ENCODE assay signal across 13 cellular contexts in genomic region chr3:151431940-151432339, GRCh38. TPM values are rescaled to one million over a fixed set of nuclear protein-coding genes. Genes with fewer than 3 reads are reported as not detected.
DNase-seq lines count a peak whose midpoint lies in the region; ATAC-seq and TF ChIP-seq lines count a peak whose summit lies in the region.
"Had no signal": no experiment of that assay in that cellular context is flagged by ENCODE, and none has a peak within 500 bp of the region (broad histone marks: within the 10 kb centered on the region; RNA-seq: fewer than 3 reads in every experiment).

No MANE protein-coding gene starts in this region.

- H2AFZ ChIP-seq in osteoblast (ENCODE audit: low read length) = peak overlapping the region; percentile 25
- H2AFZ ChIP-seq: hepatocyte had no signal

- ATAC-seq in omental fat pad (ENCODE audit: low FRiP score) = no peak
- ATAC-seq in HG03095 (IDR thresholded peaks at IDR 0.05; ENCODE audit: unreplicated experiment) = no peak

- peaks cover 34% of the 10 kb centered on the region for H3K4me1 ChIP-seq in osteoblast (ENCODE audit: insufficient read depth, low read length)

- H3K36me3 ChIP-seq in osteoblast (ENCODE audit: insufficient read depth, low read length) = no peaks in the 10 kb centered on the region

- peak overlapping the region; percentile 0 for H3K4me2 ChIP-seq in osteoblast (ENCODE audit: insufficient read depth, low read length)
- H3K4me2 ChIP-seq: hepatocyte, SK-N-SH had no signal

- H3K9me3 ChIP-seq in osteoblast (ENCODE audit: low read depth, low read length) = no peaks in the 10 kb centered on the region
- H3K9me3 ChIP-seq: SK-N-SH had no signal

- TF ChIP-seq CTCF in epithelial cell of esophagus (IDR thresholded peaks at IDR 0.05; ENCODE audit: insufficient read depth, low read depth, low read length, missing control alignments) (no peak), osteoblast (IDR thresholded peaks at IDR 0.05; ENCODE audit: extremely low read depth, low read depth, low read length) (no peak), omental fat pad (IDR thresholded peaks at IDR 0.05) (no peak)

- H3K4me3 ChIP-seq in epithelial cell of esophagus (ENCODE audit: low read length) (no peak overlapping the region), osteoblast (ENCODE audit: insufficient read depth, low read length) (no peak overlapping the region)
- H3K4me3 ChIP-seq: hepatocyte had no signal

- peak; percentile 85 for DNase-seq in H4 (ENCODE audit: low spot score)
- peak; percentile 84 for DNase-seq in OCI-M1 (lab: John Stamatoyannopoulos, UW)
- peak; percentile 88 for DNase-seq in epithelial cell of esophagus (ENCODE audit: low read depth)
- peak; percentile 68 for DNase-seq in osteoblast (ENCODE audit: insufficient read length, low spot score, missing footprints)
- no peak for DNase-seq in NCI-H524 treated with DMSO at 0.1 percent for 48 hours (lab: John Stamatoyannopoulos, UW)
- no peak for DNase-seq in omental fat pad (ENCODE audit: low spot score)
- DNase-seq: activated CD4-positive, alpha-beta T cell treated with anti-CD3 and anti-CD28 coated beads, Interleukin-2, amount 50 U/mL, for 48 hours; activated naive CD4-positive, alpha-beta T cell treated with anti-CD3 and anti-CD28 coated beads, Interleukin-2, amount 10 ng/mL, durations not matched to agents 7 days and 5 days; NCI-H510A; posterior cingulate gyrus; SK-N-SH had no signal

- no peaks in the 10 kb centered on the region for H3K79me2 ChIP-seq in osteoblast (ENCODE audit: insufficient read depth, low read length)
- H3K79me2 ChIP-seq: hepatocyte had no signal

- H3K27me3 ChIP-seq in osteoblast (ENCODE audit: insufficient read depth, low read length) = no peaks in the 10 kb centered on the region
- H3K27me3 ChIP-seq: hepatocyte had no signal

- H4K20me1 ChIP-seq in osteoblast (ENCODE audit: insufficient read depth, low read length) = no peaks in the 10 kb centered on the region

- H3K27ac ChIP-seq in osteoblast (ENCODE audit: low read depth, low read length) = peak overlapping the region; percentile 60
- H3K27ac ChIP-seq: hepatocyte had no signal

RNA-seq across cellular contexts. Expression of gene IGSF10, which starts 28.9 kb away (rescaled TPM):
- total RNA-seq in H4 (2014; rRNA removed; shearing (Covaris generic)) = under 0.01 and 0.77 TPM in 2 replicates
- 1.4 and 2.7 TPM in 2 replicates for total RNA-seq in osteoblast
- 10 to 100 TPM in 1 of 4 donors, 1 to 10 TPM in 3; 3.2 to 10.3 (median 6.5) TPM for total RNA-seq in omental fat pad

RNA-seq across cellular contexts. Expression of gene P2RY12, which starts 47.4 kb away (rescaled TPM):
- not detected in 2 replicates for total RNA-seq in H4 (2014; rRNA removed; shearing (Covaris generic))
- total RNA-seq in osteoblast = not detected in 2 replicates
- total RNA-seq in omental fat pad = 1 to 10 TPM; 5.2 to 8.3 (median 7.0) TPM

Comparison
In these comparisons a context has a peak if more than half of its experiments do, and no peak if none do; other contexts are left out.
1. DNase-seq: peak in H4 (single experiment), OCI-M1 (single experiment), epithelial cell of esophagus (single experiment) and osteoblast (single experiment); none in NCI-H524 treated with DMSO at 0.1 percent for 48 hours (single experiment) and omental fat pad (single experiment).